Comparison of ENCODE assay signal across 8 cellular contexts in genomic region chr1:34681481-34682451, GRCh38.
A peak's percentile ranks its signal among the peaks of the same experiment; 100 is the strongest.
DNase-seq lines count a peak whose midpoint lies in the region; ATAC-seq and TF ChIP-seq lines count a peak whose summit lies in the region.

No MANE protein-coding gene starts in this region.

- no peaks in the 10 kb centered on the region for H3K79me2 ChIP-seq in DND-41 (ENCODE audit: insufficient read depth, low read length)

- H3K4me3 ChIP-seq in DND-41 (ENCODE audit: low read depth in 1 of 2, low read length in 2 of 2), result no peak overlapping the region
- no peak overlapping the region for H3K4me3 ChIP-seq in RWPE2 (ENCODE audit: severe bottlenecking)
- H3K4me3 ChIP-seq in body of pancreas, result no peak overlapping the region

- peak; percentile 55 for DNase-seq in DND-41
- peak; percentile 87 for DNase-seq in HT-29 (ENCODE audit: low spot score)
- no peak for DNase-seq in RWPE2 (ENCODE audit: low spot score)
- peak; percentile 24 to 57 (median 41) for DNase-seq in body of pancreas
- peak; percentile 48 to 64 for DNase-seq in left colon
- peak in 2 of 3 donors; percentile 1 to 21 for DNase-seq in stimulated activated CD4-positive, alpha-beta T cell treated with anti-CD3 and anti-CD28 coated beads, TNF-alpha, amount 100 ng/mL, for 1 hour (ENCODE audit: low read depth in 3 of 3, low spot score in 1 of 3)
- no peak for DNase-seq in omental fat pad (ENCODE audit: low spot score)

- H3K36me3 ChIP-seq in DND-41 (ENCODE audit: insufficient read depth, low read length) (no peaks in the 10 kb centered on the region), RWPE2 (ENCODE audit: low read depth) (no peaks in the 10 kb centered on the region), body of pancreas (replicated peaks in 1 of 2; ENCODE audit: insufficient read depth in 1 of 2, low read depth in 2 of 2) (no peaks in the 10 kb centered on the region)

- peaks cover 22% of the 10 kb centered on the region for H3K27me3 ChIP-seq in DND-41 (ENCODE audit: insufficient read depth, low read length, poor library complexity)
- H3K27me3 ChIP-seq in RWPE2 (ENCODE audit: insufficient read depth, poor library complexity, severe bottlenecking), result peaks cover 4% of the 10 kb centered on the region
- no peaks in the 10 kb centered on the region for H3K27me3 ChIP-seq in body of pancreas

- ATAC-seq in DND-41 (ENCODE audit: insufficient read depth, low read depth) (peak; percentile 62; the same call in 2 of the 3 replicates), RWPE2 (ENCODE audit: low read depth) (peak; percentile 79), body of pancreas (no peak), left colon (peak; percentile 36), omental fat pad (ENCODE audit: low FRiP score) (no peak), HG03571 (IDR thresholded peaks at IDR 0.05; ENCODE audit: unreplicated experiment) (no peak)

- no peaks in the 10 kb centered on the region for H4K20me1 ChIP-seq in DND-41 (ENCODE audit: insufficient read depth, low read length)

- WGBS in body of pancreas, 2 donors, result 39 to 50% methylated on average over 2 of the region's 2 CpGs

- intact Hi-C loops in body of pancreas (cut with DNase I), result no loop called here
- intact Hi-C loops in left colon (cut with DNase I, micrococcal nuclease), result no loop called here

- H2AFZ ChIP-seq in DND-41 (ENCODE audit: low read depth, low read length), result no peak overlapping the region

- H3K27ac ChIP-seq in DND-41 (ENCODE audit: low read length) (no peak overlapping the region), RWPE2 (ENCODE audit: poor library complexity, severe bottlenecking) (no peak overlapping the region), body of pancreas (no peak overlapping the region)

- no peak overlapping the region for H3K9ac ChIP-seq in DND-41 (ENCODE audit: low read depth, low read length)

- TF ChIP-seq POLR2A in body of pancreas (IDR thresholded peaks at IDR 0.05), result no peak

- no peaks in the 10 kb centered on the region for H3K9me3 ChIP-seq in DND-41 (ENCODE audit: insufficient read depth, low read length, severe bottlenecking)
- H3K9me3 ChIP-seq in RWPE2 (ENCODE audit: severe bottlenecking), result peaks cover 2% of the 10 kb centered on the region
- no peaks in the 10 kb centered on the region for H3K9me3 ChIP-seq in body of pancreas

- H3K4me1 ChIP-seq in DND-41 (ENCODE audit: insufficient read depth, low read length), result 0 out of 2 replicates have a peak, but pooled peaks cover 8% of the 10 kb centered on the region
- no peaks in the 10 kb centered on the region for H3K4me1 ChIP-seq in RWPE2 (ENCODE audit: insufficient read depth, poor library complexity, severe bottlenecking)
- H3K4me1 ChIP-seq in body of pancreas, result no peaks in the 10 kb centered on the region

- no peak overlapping the region for H3K4me2 ChIP-seq in DND-41 (ENCODE audit: insufficient read depth, low read length)

- TF ChIP-seq CTCF in DND-41 (IDR thresholded peaks at IDR 0.05; ENCODE audit: borderline replicate concordance, extremely low read depth, low read length, poor library complexity, severe bottlenecking) (peak; percentile 90), RWPE2 (IDR thresholded peaks at IDR 0.05; ENCODE audit: poor library complexity, severe bottlenecking) (peak; percentile 83), body of pancreas (IDR thresholded peaks at IDR 0.05) (peak; percentile 38 to 69 (median 56)), omental fat pad (IDR thresholded peaks at IDR 0.05) (peak in 1 of 3 donors; percentile 25)

Comparison
In these comparisons a context has a peak if more than half of its experiments do, and no peak if none do; other contexts are left out.
1. ATAC-seq: peak in DND-41 (single experiment), RWPE2 (single experiment) and left colon (single experiment); none in body of pancreas (single experiment), omental fat pad (single experiment) and HG03571 (single experiment).
2. DNase-seq: peak in DND-41 (single experiment), HT-29 (single experiment), body of pancreas (4 of 4), left colon (2 of 2) and stimulated activated CD4-positive, alpha-beta T cell treated with anti-CD3 and anti-CD28 coated beads, TNF-alpha, amount 100 ng/mL, for 1 hour (2 of 3); none in RWPE2 (single experiment) and omental fat pad (single experiment).